Comparison of ENCODE assay signal across 1 cellular context in genomic region chr4:963276-964225, GRCh38.
A peak's percentile ranks its signal among the peaks of the same experiment; 100 is the strongest.
TF ChIP-seq lines count a peak whose summit lies in the region.

No MANE protein-coding gene starts in this region.

TF ChIP-seq in K562, 482 proteins besides CTCF, POLR2A, EP300 and RAD21:
- TF ChIP-seq RBFOX2 (IDR thresholded peaks at IDR 0.05; ENCODE audit: low read depth, low read length) (0 out of 2 replicates have a peak, but pooled peaks have one; percentile 26), KLF1 (tag; IDR thresholded peaks at IDR 0.05) (no peak), POLR2G (IDR thresholded peaks at IDR 0.05; ENCODE audit: low read depth, low read length) (peak; percentile 46; the same call in 1 of the 2 replicates)
- TF ChIP-seq, protein P1, sequence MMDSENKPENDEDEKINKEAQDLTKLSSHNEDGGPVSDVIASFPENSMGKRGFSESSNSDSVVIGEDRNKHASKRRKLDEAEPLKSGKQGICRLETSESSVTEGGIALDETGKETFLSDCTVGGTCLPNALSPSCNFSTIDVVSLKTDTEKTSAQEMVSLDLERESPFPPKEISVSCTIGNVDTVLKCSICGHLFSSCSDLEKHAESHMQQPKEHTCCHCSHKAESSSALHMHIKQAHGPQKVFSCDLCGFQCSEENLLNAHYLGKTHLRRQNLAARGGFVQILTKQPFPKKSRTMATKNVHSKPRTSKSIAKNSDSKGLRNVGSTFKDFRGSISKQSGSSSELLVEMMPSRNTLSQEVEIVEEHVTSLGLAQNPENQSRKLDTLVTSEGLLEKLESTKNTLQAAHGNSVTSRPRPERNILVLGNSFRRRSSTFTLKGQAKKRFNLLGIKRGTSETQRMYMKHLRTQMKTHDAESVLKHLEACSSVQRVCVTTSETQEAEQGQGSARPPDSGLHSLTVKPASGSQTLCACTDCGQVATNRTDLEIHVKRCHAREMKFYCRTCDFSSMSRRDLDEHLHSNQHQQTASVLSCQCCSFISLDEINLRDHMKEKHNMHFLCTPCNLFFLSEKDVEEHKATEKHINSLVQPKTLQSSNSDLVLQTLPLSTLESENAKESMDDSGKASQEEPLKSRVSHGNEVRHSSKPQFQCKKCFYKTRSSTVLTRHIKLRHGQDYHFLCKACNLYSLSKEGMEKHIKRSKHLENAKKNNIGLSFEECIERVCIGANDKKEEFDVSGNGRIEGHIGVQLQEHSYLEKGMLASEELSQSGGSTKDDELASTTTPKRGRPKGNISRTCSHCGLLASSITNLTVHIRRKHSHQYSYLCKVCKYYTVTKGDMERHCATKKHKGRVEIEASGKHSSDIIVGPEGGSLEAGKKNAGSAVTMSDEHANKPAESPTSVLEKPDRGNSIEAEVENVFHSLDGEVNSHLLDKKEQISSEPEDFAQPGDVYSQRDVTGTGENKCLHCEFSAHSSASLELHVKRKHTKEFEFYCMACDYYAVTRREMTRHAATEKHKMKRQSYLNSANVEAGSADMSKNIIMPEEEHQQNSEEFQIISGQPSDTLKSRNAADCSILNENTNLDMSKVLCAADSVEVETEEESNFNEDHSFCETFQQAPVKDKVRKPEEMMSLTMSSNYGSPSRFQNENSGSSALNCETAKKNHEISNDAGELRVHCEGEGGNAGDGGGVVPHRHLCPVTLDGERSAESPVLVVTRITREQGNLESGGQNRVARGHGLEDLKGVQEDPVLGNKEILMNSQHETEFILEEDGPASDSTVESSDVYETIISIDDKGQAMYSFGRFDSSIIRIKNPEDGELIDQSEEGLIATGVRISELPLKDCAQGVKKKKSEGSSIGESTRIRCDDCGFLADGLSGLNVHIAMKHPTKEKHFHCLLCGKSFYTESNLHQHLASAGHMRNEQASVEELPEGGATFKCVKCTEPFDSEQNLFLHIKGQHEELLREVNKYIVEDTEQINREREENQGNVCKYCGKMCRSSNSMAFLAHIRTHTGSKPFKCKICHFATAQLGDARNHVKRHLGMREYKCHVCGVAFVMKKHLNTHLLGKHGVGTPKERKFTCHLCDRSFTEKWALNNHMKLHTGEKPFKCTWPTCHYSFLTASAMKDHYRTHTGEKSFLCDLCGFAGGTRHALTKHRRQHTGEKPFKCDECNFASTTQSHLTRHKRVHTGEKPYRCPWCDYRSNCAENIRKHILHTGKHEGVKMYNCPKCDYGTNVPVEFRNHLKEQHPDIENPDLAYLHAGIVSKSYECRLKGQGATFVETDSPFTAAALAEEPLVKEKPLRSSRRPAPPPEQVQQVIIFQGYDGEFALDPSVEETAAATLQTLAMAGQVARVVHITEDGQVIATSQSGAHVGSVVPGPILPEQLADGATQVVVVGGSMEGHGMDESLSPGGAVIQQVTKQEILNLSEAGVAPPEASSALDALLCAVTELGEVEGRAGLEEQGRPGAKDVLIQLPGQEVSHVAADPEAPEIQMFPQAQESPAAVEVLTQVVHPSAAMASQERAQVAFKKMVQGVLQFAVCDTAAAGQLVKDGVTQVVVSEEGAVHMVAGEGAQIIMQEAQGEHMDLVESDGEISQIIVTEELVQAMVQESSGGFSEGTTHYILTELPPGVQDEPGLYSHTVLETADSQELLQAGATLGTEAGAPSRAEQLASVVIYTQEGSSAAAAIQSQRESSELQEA (IDR thresholded peaks at IDR 0.05; ENCODE audit: low read depth): no peak
